Comparison of ENCODE assay signal across 8 cellular contexts in the genomic region with DNA sequence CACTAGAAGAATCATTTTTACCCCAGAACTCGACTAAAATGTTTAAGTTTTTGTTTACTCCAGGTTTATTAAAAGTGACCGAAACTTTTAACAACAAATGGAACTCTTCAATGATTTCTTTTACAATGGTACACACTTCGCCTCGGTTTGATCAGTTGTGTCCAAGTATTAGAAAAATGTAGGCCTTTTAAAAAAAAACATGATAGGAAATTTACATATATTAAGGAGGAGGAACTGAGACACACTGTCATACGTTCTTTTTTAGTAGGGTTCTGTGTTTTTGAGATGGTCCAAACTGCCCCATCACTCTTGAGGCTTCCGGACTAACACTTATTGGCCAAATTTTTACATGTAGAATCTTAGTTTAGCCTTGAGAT. TPM values are rescaled to one million over a fixed set of nuclear protein-coding genes. Genes with fewer than 3 reads are reported as not detected.
DNase-seq lines count a peak whose midpoint lies in the region; ATAC-seq, FAIRE-seq and TF ChIP-seq lines count a peak whose summit lies in the region.

No MANE protein-coding gene starts in this region.

- FAIRE-seq in GM12892 (lab: Jason Lieb, UNC) = peak; percentile 75

- 67% methylated on average over 6 of the region's 6 CpGs for WGBS in esophagus muscularis mucosa
- 64 to 82% methylated on average over 6 of the region's 6 CpGs for WGBS in sigmoid colon, 2 donors

- no TSS peak for BruUV-seq in Panc1 (replicated peaks; lab: Mats Ljungman, UMichigan)

- TF ChIP-seq EP300 in esophagus muscularis mucosa (IDR thresholded peaks at IDR 0.05) = no peak
- TF ChIP-seq EP300 in sigmoid colon (IDR thresholded peaks at IDR 0.05) = no peak

- TF ChIP-seq POLR2A in GM12892 (IDR thresholded peaks at IDR 0.05; ENCODE audit: low read depth, low read length) (no peak), esophagus muscularis mucosa (IDR thresholded peaks at IDR 0.05; ENCODE audit: low read depth) (no peak), sigmoid colon (IDR thresholded peaks at IDR 0.05) (no peak)

- intact Hi-C loops in Panc1 (cut with micrococcal nuclease; ENCODE audit: unreplicated experiment) = no loop called here
- intact Hi-C loops in esophagus muscularis mucosa (cut with DNase I) = loop anchor here (2.0 kb wide), 1 partner anchor 48 kb away; no protein-coding TSS in a partner anchor
- intact Hi-C loops in sigmoid colon (cut with DNase I) = no loop called here

- H3K27ac ChIP-seq in Panc1 (ENCODE audit: low read length) = peak overlapping the region; percentile 87
- peak overlapping the region; percentile 89 to 95 (median 94) for H3K27ac ChIP-seq in esophagus muscularis mucosa (replicated peaks in 1 of 4)
- peak overlapping the region; percentile 92 to 95 (median 93) for H3K27ac ChIP-seq in sigmoid colon

- in situ Hi-C loops in Panc1 (cut with HindIII; ENCODE audit: low pct_unique_long_range_greater_than_20kb, low sequenced_read_pairs) = no loop called here

- no peak for ATAC-seq in Panc1
- ATAC-seq in GM19467 (IDR thresholded peaks at IDR 0.05; ENCODE audit: unreplicated experiment) = no peak
- no peak for ATAC-seq in GM21786 (IDR thresholded peaks at IDR 0.05; ENCODE audit: unreplicated experiment)

- no peaks in the 10 kb centered on the region for H3K27me3 ChIP-seq in Panc1 (ENCODE audit: control insufficient read depth, insufficient read depth, low read length)
- no peaks in the 10 kb centered on the region for H3K27me3 ChIP-seq in esophagus muscularis mucosa
- no peaks in the 10 kb centered on the region for H3K27me3 ChIP-seq in sigmoid colon

- H3K36me3 ChIP-seq in Panc1 (ENCODE audit: control insufficient read depth, insufficient read depth, low read length) = no peaks in the 10 kb centered on the region
- H3K36me3 ChIP-seq in esophagus muscularis mucosa = no peaks in the 10 kb centered on the region
- H3K36me3 ChIP-seq in sigmoid colon = no peaks in the 10 kb centered on the region

- DNase-seq in GM12892 (ENCODE audit: insufficient read length) = no peak
- DNase-seq in Panc1 (ENCODE audit: low read depth, low spot score) = no peak
- no peak for DNase-seq in esophagus muscularis mucosa (ENCODE audit: extremely low spot score)
- DNase-seq in sigmoid colon = no peak
- DNase-seq in cerebellum (ENCODE audit: low spot score) = no peak
- DNase-seq in NCI-H524 treated with DMSO at 0.1 percent for 48 hours (lab: John Stamatoyannopoulos, UW) = no peak

- peaks cover 4% of the 10 kb centered on the region; the same call in 1 of the 2 replicates for H3K9me3 ChIP-seq in Panc1 (ENCODE audit: control insufficient read depth, insufficient read depth, low read depth, low read length)
- no peaks in the 10 kb centered on the region for H3K9me3 ChIP-seq in esophagus muscularis mucosa
- H3K9me3 ChIP-seq in sigmoid colon = no peaks in the 10 kb centered on the region

- no peak for TF ChIP-seq CTCF in Panc1 (IDR thresholded peaks at IDR 0.05)
- no peak for TF ChIP-seq CTCF in esophagus muscularis mucosa (IDR thresholded peaks at IDR 0.05)
- TF ChIP-seq CTCF in sigmoid colon (IDR thresholded peaks at IDR 0.05) = no peak

- CTCF ChIA-PET in Panc1 (lab: Charles Lee) = no interaction called here

- POLR2A ChIA-PET in Panc1 (lab: Charles Lee) = no interaction called here

- H3K4me1 ChIP-seq in Panc1 (ENCODE audit: control insufficient read depth, insufficient read depth, low read length) (peaks cover 14% of the 10 kb centered on the region; the same call in 1 of the 2 replicates), esophagus muscularis mucosa (peaks cover 5 to 24% (median 19%) of the 10 kb centered on the region in 4 donors), sigmoid colon (peaks cover 2 to 27% (median 12%) of the 10 kb centered on the region in 4 donors)

- H3K4me3 ChIP-seq in Panc1 (ENCODE audit: low read depth in 2 of 2, low read length in 2 of 2) (peak overlapping the region; percentile 68 to 70), esophagus muscularis mucosa (peak overlapping the region; percentile 69 to 90 (median 83)), sigmoid colon (peak overlapping the region; percentile 43 to 89 (median 79))

RNA-seq across cellular contexts. Expression of gene PRDM2, which starts 1.3 kb away (rescaled TPM):
- polyA plus RNA-seq in GM12892 (2012; ENCODE audit: missing spikeins) = 34.2 TPM
- total RNA-seq in Panc1 (2021; ENCODE audit: unreplicated experiment) (40.3 TPM), esophagus muscularis mucosa (10 to 100 TPM; 32.5 to 54.6 (median 44.2) TPM), sigmoid colon (10 to 100 TPM; 34.6 to 53.2 (median 37.3) TPM), cerebellum (40.6 TPM)
- 15.8 TPM for polyA plus RNA-seq in Panc1 (2012; ENCODE audit: insufficient read length)
- polyA plus RNA-seq in sigmoid colon = 10 to 100 TPM in 1 of 3 donors, 1 to 10 TPM in 2; 6.7 to 20.1 (median 9.0) TPM
